ENCODE assay signal across 21 cellular contexts in the genomic region with DNA sequence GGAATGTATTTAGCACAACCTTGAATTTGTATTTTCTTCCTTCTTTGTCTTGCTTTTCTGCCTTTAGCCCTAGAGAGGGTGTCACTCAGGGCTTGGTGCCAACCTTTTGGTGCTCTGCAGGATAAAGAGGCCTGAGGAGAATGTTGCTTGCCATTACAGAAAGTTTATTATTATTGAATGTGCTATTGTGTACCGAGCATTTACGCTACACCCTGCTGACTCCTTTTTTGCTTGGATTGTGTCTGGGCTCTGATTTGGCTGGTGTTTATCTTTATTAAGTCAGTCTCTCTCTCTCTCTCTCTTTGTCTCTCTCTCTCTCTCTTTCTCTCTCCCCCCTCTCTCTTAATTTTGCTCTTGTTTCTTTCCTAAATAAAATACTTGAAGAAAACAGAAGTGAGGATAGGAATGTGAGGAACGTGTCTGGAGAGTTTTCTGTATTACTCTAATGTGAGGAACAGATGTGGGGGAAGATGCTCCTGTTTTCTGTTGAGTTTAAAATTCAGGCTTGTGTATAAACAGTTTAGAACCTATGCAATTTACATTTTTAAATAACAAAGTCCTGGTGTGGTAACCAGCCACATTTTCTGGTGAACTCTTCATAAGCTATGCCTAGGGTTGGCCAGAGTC.
DNase-seq lines count a peak whose midpoint lies in the region; ATAC-seq and TF ChIP-seq lines count a peak whose summit lies in the region.
"Had no signal": no experiment of that assay in that cellular context is flagged by ENCODE, and none has a peak within 500 bp of the region (broad histone marks: within the 10 kb centered on the region; RNA-seq: fewer than 3 reads in every experiment).

No MANE protein-coding gene starts in this region.

- H3K27me3 ChIP-seq in left ventricle myocardium inferior (ENCODE audit: low read depth) (no peaks in the 10 kb centered on the region), right atrium auricular region (no peaks in the 10 kb centered on the region), adrenal gland (no peaks in the 10 kb centered on the region), left lung (no peaks in the 10 kb centered on the region)
- H3K27me3 ChIP-seq: body of pancreas, stomach, uterus had no signal

- TF ChIP-seq CTCF in left ventricle myocardium inferior (IDR thresholded peaks at IDR 0.05; ENCODE audit: borderline replicate concordance) (no peak), right atrium auricular region (IDR thresholded peaks at IDR 0.05) (no peak), adrenal gland (IDR thresholded peaks at IDR 0.05) (no peak), left lung (IDR thresholded peaks at IDR 0.05) (no peak)

- ATAC-seq in left lung = peak; percentile 41
- ATAC-seq: body of pancreas, esophagus mucosa had no signal

- no peak for TF ChIP-seq POLR2A in adrenal gland (IDR thresholded peaks at IDR 0.05)
- TF ChIP-seq POLR2A in erythroblast (IDR thresholded peaks at IDR 0.05; ENCODE audit: low read length) = no peak

- WGBS in adrenal gland, 4 donors = 72 to 75% (median 74%) methylated on average over 3 of the region's 3 CpGs

- DNase-seq in left ventricle myocardium inferior (peak; percentile 16), right atrium auricular region (ENCODE audit: low spot score) (no peak), adrenal gland (peak in 5 of 7 donors; percentile 20 to 44 (median 37)), left lung (no peak), glomerular visceral epithelial cell (ENCODE audit: extremely low spot score) (no peak), activated gamma-delta T cell treated with Interleukin-2 at 50 U/mL for 16 hours (no peak), activated T-cell treated with anti-CD3 and anti-CD28 coated beads for 4 hours (no peak), erythroblast (lab: John Stamatoyannopoulos, UW) (no peak)
- DNase-seq: activated CD4-positive, alpha-beta T cell treated with anti-CD3 and anti-CD28 coated beads for 4 hours; activated CD8-positive, alpha-beta memory T cell treated with anti-CD3 and anti-CD28 coated beads, Interleukin-2, amount 50 U/mL, for 4 hours; activated naive CD4-positive, alpha-beta T cell; body of pancreas; CD4-positive, alpha-beta memory T cell; HFFc6; islet precursor cell; mesendoderm; NCI-H1105; stimulated activated CD4-positive, alpha-beta T cell treated with anti-CD3 and anti-CD28 coated beads, Interleukin-1b, Interleukin-23, amount 100 ng/mL, for 48 hours; stomach; uterus had no signal

- H3K27ac ChIP-seq in left ventricle myocardium inferior (replicated peaks) = no peak overlapping the region
- H3K27ac ChIP-seq in right atrium auricular region = no peak overlapping the region
- no peak overlapping the region for H3K27ac ChIP-seq in adrenal gland
- no peak overlapping the region for H3K27ac ChIP-seq in left lung
- H3K27ac ChIP-seq: body of pancreas, stomach, uterus had no signal

- intact Hi-C loops in left ventricle myocardium inferior (cut with micrococcal nuclease) = no loop called here
- intact Hi-C loops in adrenal gland (cut with DNase I) = no loop called here
- intact Hi-C loops in left lung (cut with DNase I) = no loop called here

- no peaks in the 10 kb centered on the region for H3K9me3 ChIP-seq in left ventricle myocardium inferior (replicated peaks)
- no peaks in the 10 kb centered on the region for H3K9me3 ChIP-seq in right atrium auricular region
- H3K9me3 ChIP-seq in adrenal gland (replicated peaks in 1 of 3) = no peaks in the 10 kb centered on the region
- H3K9me3 ChIP-seq in left lung = no peaks in the 10 kb centered on the region
- H3K9me3 ChIP-seq: body of pancreas, stomach, uterus had no signal

- H3K4me1 ChIP-seq in left ventricle myocardium inferior (peaks cover 4% of the 10 kb centered on the region), right atrium auricular region (peaks cover 0 to 5% of the 10 kb centered on the region in 2 donors), adrenal gland (replicated peaks in 1 of 2) (peaks cover 0 to 1% of the 10 kb centered on the region in 2 donors), left lung (no peaks in the 10 kb centered on the region)
- H3K4me1 ChIP-seq: body of pancreas, uterus had no signal

- H3K36me3 ChIP-seq in left ventricle myocardium inferior (no peaks in the 10 kb centered on the region), right atrium auricular region (no peaks in the 10 kb centered on the region), adrenal gland (replicated peaks in 1 of 2) (no peaks in the 10 kb centered on the region), left lung (no peaks in the 10 kb centered on the region)
- H3K36me3 ChIP-seq: stomach, uterus had no signal

- no peak overlapping the region for H3K4me3 ChIP-seq in left ventricle myocardium inferior
- H3K4me3 ChIP-seq in right atrium auricular region = no peak overlapping the region
- no peak overlapping the region for H3K4me3 ChIP-seq in adrenal gland
- no peak overlapping the region for H3K4me3 ChIP-seq in left lung
- H3K4me3 ChIP-seq: body of pancreas, stomach, uterus had no signal

Comparison
In these comparisons a context has a peak if more than half of its experiments do, and no peak if none do; other contexts are left out.
1. DNase-seq: peak in left ventricle myocardium inferior (single experiment) and adrenal gland (5 of 7); none in right atrium auricular region (single experiment), left lung (0 of 2), glomerular visceral epithelial cell (single experiment), activated gamma-delta T cell treated with Interleukin-2 at 50 U/mL for 16 hours (single experiment), activated T-cell treated with anti-CD3 and anti-CD28 coated beads for 4 hours (single experiment) and erythroblast (0 of 2).